Comparison of ENCODE assay signal across 7 cellular contexts in genomic region chr12:98440165-98440581, GRCh38.
A peak's percentile ranks its signal among the peaks of the same experiment; 100 is the strongest.
DNase-seq lines count a peak whose midpoint lies in the region; ATAC-seq and TF ChIP-seq lines count a peak whose summit lies in the region.

No MANE protein-coding gene starts in this region.

- H3K4me3 ChIP-seq in testis (no peak overlapping the region), HAP-1 (no peak overlapping the region)

- ATAC-seq in HG03565 (IDR thresholded peaks at IDR 0.05; ENCODE audit: unreplicated experiment), result no peak

- H3K4me1 ChIP-seq in testis (peaks cover 23% of the 10 kb centered on the region), HAP-1 (no peaks in the 10 kb centered on the region)

- DNase-seq in Kasumi-1 (lab: John Stamatoyannopoulos, UW), result peak; percentile 97 to 98
- DNase-seq in inferior parietal cortex (ENCODE audit: extremely low spot score), result peak; percentile 79
- DNase-seq in testis, result peak; percentile 86
- DNase-seq in NCI-H2171 (lab: John Stamatoyannopoulos, UW), result no peak
- DNase-seq in HAP-1 (ENCODE audit: low spot score in 2 of 2), result no peak

- no peaks in the 10 kb centered on the region for H3K36me3 ChIP-seq in testis (ENCODE audit: low read depth, missing control alignments)
- H3K36me3 ChIP-seq in HAP-1 (replicated peaks), result no peaks in the 10 kb centered on the region

- WGBS in testis, 2 donors, result 13 to 29% methylated on average over 1 of the region's 1 CpG

- no peaks in the 10 kb centered on the region for H3K27me3 ChIP-seq in testis
- peaks cover 3% of the 10 kb centered on the region; the same call in 1 of the 2 replicates for H3K27me3 ChIP-seq in HAP-1 (ENCODE audit: low read depth)

- intact Hi-C loops in testis (cut with DNase I; ENCODE audit: low total_unique reads), result no loop called here

- no peak for TF ChIP-seq POLR2A in testis (IDR thresholded peaks at IDR 0.05)

- TF ChIP-seq CTCF in testis (IDR thresholded peaks at IDR 0.05), result peak in 1 of 3 experiments; percentile 6

- in situ Hi-C loops in HAP-1 (cut with MboI; ENCODE audit: low sequenced_read_pairs), result no loop called here

- peak overlapping the region; percentile 40 for H3K27ac ChIP-seq in angular gyrus (ENCODE audit: low read depth, low read length)
- H3K27ac ChIP-seq in testis, result no peak overlapping the region

- H3K9me3 ChIP-seq in testis (no peaks in the 10 kb centered on the region), HAP-1 (peaks cover 5% of the 10 kb centered on the region)

Comparison
In these comparisons a context has a peak if more than half of its experiments do, and no peak if none do; other contexts are left out.
1. DNase-seq: peak in Kasumi-1 (2 of 2), inferior parietal cortex (single experiment) and testis (single experiment); none in NCI-H2171 (single experiment) and HAP-1 (0 of 2).